9 cellular contexts compared by ENCODE assay signal in genomic region chrX:52271212-52271611, GRCh38.
A peak's percentile ranks its signal among the peaks of the same experiment; 100 is the strongest.
DNase-seq lines count a peak whose midpoint lies in the region; ATAC-seq and TF ChIP-seq lines count a peak whose summit lies in the region.
"Had no signal": no experiment of that assay in that cellular context is flagged by ENCODE, and none has a peak within 500 bp of the region (broad histone marks: within the 10 kb centered on the region; RNA-seq: fewer than 3 reads in every experiment).

No MANE protein-coding gene starts in this region.

- TF ChIP-seq CTCF in chondrocyte (IDR thresholded peaks at IDR 0.05) (peak; percentile 28), osteoblast (IDR thresholded peaks at IDR 0.05; ENCODE audit: extremely low read depth, low read depth, low read length) (peak; percentile 30)

- H3K27me3 Mint-ChIP-seq in chondrocyte (ENCODE audit: low read depth), result peaks cover 7% of the 10 kb centered on the region

- H3K4me3 Mint-ChIP-seq in chondrocyte (ENCODE audit: unreplicated experiment), result no peak overlapping the region

- H3K9me3 Mint-ChIP-seq in chondrocyte (ENCODE audit: low read depth), result no peaks in the 10 kb centered on the region

- H3K79me2 ChIP-seq in osteoblast (ENCODE audit: insufficient read depth, low read length), result no peaks in the 10 kb centered on the region

- H3K36me3 ChIP-seq in osteoblast (ENCODE audit: insufficient read depth, low read length), result no peaks in the 10 kb centered on the region

- H3K4me3 ChIP-seq in osteoblast (ENCODE audit: insufficient read depth, low read length), result no peak overlapping the region

- H3K4me1 Mint-ChIP-seq in chondrocyte (ENCODE audit: low read depth), result no peaks in the 10 kb centered on the region

- H3K27me3 ChIP-seq in osteoblast (ENCODE audit: insufficient read depth, low read length), result peaks cover 5% of the 10 kb centered on the region

- H4K20me1 ChIP-seq in osteoblast (ENCODE audit: insufficient read depth, low read length), result no peaks in the 10 kb centered on the region

- no peaks in the 10 kb centered on the region for H3K36me3 Mint-ChIP-seq in chondrocyte (ENCODE audit: low read depth)

- peak; percentile 3 for DNase-seq in NCI-H2171 treated with DMSO at 0.1 percent for 48 hours (lab: John Stamatoyannopoulos, UW)
- no peak for DNase-seq in NCI-H2171 (lab: John Stamatoyannopoulos, UW)
- peak; percentile 51 for DNase-seq in NAMALWA (ENCODE audit: low spot score)
- no peak for DNase-seq in chondrocyte (ENCODE audit: low spot score)
- DNase-seq in osteoblast (ENCODE audit: insufficient read length, low spot score, missing footprints), result peak; percentile 46
- no peak for DNase-seq in NCI-H2227 treated with DMSO at 0.1 percent for 48 hours (lab: John Stamatoyannopoulos, UW)
- DNase-seq in AML-193 (lab: John Stamatoyannopoulos, UW), result no peak
- DNase-seq: NCI-H1436 had no signal

- no peak for ATAC-seq in HG03571 (IDR thresholded peaks at IDR 0.05; ENCODE audit: unreplicated experiment)

- H3K4me1 ChIP-seq in osteoblast (ENCODE audit: insufficient read depth, low read length), result no peaks in the 10 kb centered on the region

- H3K9me3 ChIP-seq in osteoblast (ENCODE audit: low read depth, low read length), result no peaks in the 10 kb centered on the region

- H3K27ac ChIP-seq in osteoblast (ENCODE audit: low read depth, low read length), result no peak overlapping the region

- H3K27ac Mint-ChIP-seq in chondrocyte (ENCODE audit: unreplicated experiment), result no peak overlapping the region

- H2AFZ ChIP-seq in osteoblast (ENCODE audit: low read length), result no peak overlapping the region

- no peak overlapping the region for H3K4me2 ChIP-seq in osteoblast (ENCODE audit: insufficient read depth, low read length)

Comparison
In these comparisons a context has a peak if more than half of its experiments do, and no peak if none do; other contexts are left out.
1. DNase-seq: peak in NCI-H2171 treated with DMSO at 0.1 percent for 48 hours (single experiment), NAMALWA (single experiment) and osteoblast (single experiment); none in NCI-H2171 (single experiment), chondrocyte (single experiment), NCI-H2227 treated with DMSO at 0.1 percent for 48 hours (single experiment) and AML-193 (0 of 2).